In the genomic region with DNA sequence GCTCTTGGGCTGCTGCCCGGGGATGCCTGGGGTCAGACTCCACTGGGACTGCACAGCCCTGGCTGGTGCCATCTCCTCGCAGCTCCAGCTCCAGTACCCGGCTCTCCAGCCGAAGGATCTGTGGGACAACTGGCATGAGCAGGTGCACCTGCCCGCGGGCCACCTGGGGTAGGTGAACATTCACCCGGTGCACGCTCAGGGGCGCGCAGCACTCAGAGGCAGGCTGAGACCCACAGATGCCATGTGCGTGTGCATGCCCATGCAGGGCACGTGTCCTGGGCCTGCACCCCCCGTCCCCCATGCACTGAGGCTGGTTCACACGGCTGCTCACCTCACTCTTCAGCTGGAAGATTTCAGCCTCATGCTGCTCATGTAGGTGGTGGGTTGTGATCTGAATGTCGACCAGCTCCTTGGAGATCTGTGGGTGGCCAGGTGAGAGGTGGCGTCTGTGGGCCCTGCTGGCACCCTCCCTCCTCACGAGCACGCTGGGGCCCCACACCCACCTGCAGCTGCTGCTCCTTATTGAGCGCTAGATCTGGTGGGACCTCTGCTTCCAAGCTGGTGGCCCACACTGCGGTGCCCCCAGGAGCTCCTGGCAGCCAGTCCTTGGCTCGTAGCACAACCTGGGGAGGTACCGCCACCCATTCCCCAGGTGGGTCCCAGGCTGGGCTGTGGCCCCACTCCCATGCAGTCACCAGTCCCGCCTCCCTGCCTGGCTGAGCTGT, we compare ENCODE assay signal across 11 cellular contexts. TPM values are rescaled to one million over a fixed set of nuclear protein-coding genes. Genes with fewer than 3 reads are reported as not detected.
DNase-seq lines count a peak whose midpoint lies in the region; ATAC-seq, FAIRE-seq and TF ChIP-seq lines count a peak whose summit lies in the region.
"Had no signal": no experiment of that assay in that cellular context is flagged by ENCODE, and none has a peak within 500 bp of the region (broad histone marks: within the 10 kb centered on the region; RNA-seq: fewer than 3 reads in every experiment).

No MANE protein-coding gene starts in this region.

- H3K27ac Mint-ChIP-seq in GM23338 = no peak overlapping the region
- no peak overlapping the region for H3K27ac Mint-ChIP-seq in mesothelial cell of epicardium
- H3K27ac Mint-ChIP-seq: activated naive CD8-positive, alpha-beta T cell had no signal

- H3K4me3 ChIP-seq in GM23338 = peak overlapping the region; percentile 71; the same call in 1 of the 2 replicates
- H3K4me3 ChIP-seq: SK-N-MC had no signal

- H2AFZ ChIP-seq in GM23338 = no peak overlapping the region

- peaks cover 12% of the 10 kb centered on the region for H3F3A ChIP-seq in GM23338 (replicated peaks; ENCODE audit: low read depth)

- H3K9me3 Mint-ChIP-seq in GM23338 (no peaks in the 10 kb centered on the region), mesothelial cell of epicardium (no peaks in the 10 kb centered on the region)

- H3K4me2 ChIP-seq in GM23338 = peak overlapping the region; percentile 87

- H3K27me3 ChIP-seq in GM23338 (ENCODE audit: insufficient read depth) = peaks cover 14% of the 10 kb centered on the region; the same call in 1 of the 2 replicates

- POLR2A ChIA-PET in RWPE1 (lab: Yijun Ruan, JAX; ENCODE audit: low non-redundant PET) = no interaction called here

- H4K20me1 ChIP-seq in GM23338 (replicated peaks; ENCODE audit: insufficient read depth) = no peaks in the 10 kb centered on the region

- H3K4me1 Mint-ChIP-seq in GM23338 = no peaks in the 10 kb centered on the region
- no peaks in the 10 kb centered on the region for H3K4me1 Mint-ChIP-seq in mesothelial cell of epicardium

- peak overlapping the region; percentile 100 for H3K27ac ChIP-seq in C4-2B
- H3K27ac ChIP-seq in GM23338 (ENCODE audit: low read depth) = no peak overlapping the region
- H3K27ac ChIP-seq in RWPE1 = peak overlapping the region; percentile 95
- H3K27ac ChIP-seq: SK-N-MC had no signal

- no peaks in the 10 kb centered on the region for H3K4me1 ChIP-seq in GM23338 (ENCODE audit: insufficient read depth)

- H3K27me3 Mint-ChIP-seq in GM23338 (ENCODE audit: insufficient read depth, low read depth, poor library complexity) (peaks cover 18% of the 10 kb centered on the region), mesothelial cell of epicardium (ENCODE audit: low read depth) (peaks cover 18% of the 10 kb centered on the region)
- H3K27me3 Mint-ChIP-seq: activated naive CD8-positive, alpha-beta T cell had no signal

- no peak for DNase-seq in GM23338 (ENCODE audit: low spot score)
- DNase-seq in RWPE1 (ENCODE audit: low spot score) = no peak
- DNase-seq in mesothelial cell of epicardium (ENCODE audit: low spot score in 2 of 2, unreplicated experiment in 2 of 2) = no peak
- DNase-seq in dermis blood vessel endothelial cell = no peak
- DNase-seq in D721Med (ENCODE audit: insufficient read length, low spot score) = no peak
- DNase-seq in NCI-H2196 treated with DMSO at 0.1 percent for 48 hours (lab: John Stamatoyannopoulos, UW; ENCODE audit: unreplicated experiment) = no peak
- DNase-seq: NCI-H187 treated with DMSO at 0.1 percent for 48 hours; stimulated activated CD4-positive, alpha-beta T cell treated with anti-CD3 and anti-CD28 coated beads, Interleukin-1b, Interleukin-23, amount 100 ng/mL, for 48 hours had no signal

- no peak for FAIRE-seq in D721Med (lab: Jason Lieb, UNC)

- TF ChIP-seq CTCF in C4-2B (conservative IDR thresholded peaks at IDR 0.05) (no peak), GM23338 (conservative IDR thresholded peaks at IDR 0.05; ENCODE audit: low read depth in 2 of 2) (no peak), RWPE1 (conservative IDR thresholded peaks at IDR 0.05; ENCODE audit: low read depth) (no peak), mesothelial cell of epicardium (IDR thresholded peaks at IDR 0.05; ENCODE audit: unreplicated experiment) (no peak), D721Med (IDR thresholded peaks at IDR 0.05; ENCODE audit: insufficient read depth, missing control alignments) (no peak)

- ATAC-seq in GM23338 = no peak

- H3K79me2 ChIP-seq in GM23338 (replicated peaks; ENCODE audit: insufficient read depth) = no peaks in the 10 kb centered on the region

- no peak overlapping the region for H3K4me3 Mint-ChIP-seq in GM23338
- peak overlapping the region; percentile 8 for H3K4me3 Mint-ChIP-seq in mesothelial cell of epicardium

- CTCF ChIA-PET in RWPE1 (lab: Yijun Ruan, JAX) = interaction anchor here (0.8 to 1.1 kb wide), 2 partner anchors 13 to 15 kb away, joined by 3 to 5 read pairs; a partner anchor contains a TSS

- no peaks in the 10 kb centered on the region for H3K9me2 ChIP-seq in GM23338 (ENCODE audit: insufficient read depth)

- H3K36me3 Mint-ChIP-seq in GM23338 (ENCODE audit: low read depth) = no peaks in the 10 kb centered on the region
- H3K36me3 Mint-ChIP-seq in mesothelial cell of epicardium = no peaks in the 10 kb centered on the region
- H3K36me3 Mint-ChIP-seq: activated naive CD8-positive, alpha-beta T cell had no signal

- no peaks in the 10 kb centered on the region for H3K36me3 ChIP-seq in GM23338 (ENCODE audit: insufficient read depth)

TF ChIP-seq in GM23338, 12 proteins besides CTCF, POLR2A, EP300 and RAD21 (continues in another document):
- TF ChIP-seq POLR2AphosphoS5 (IDR thresholded peaks at IDR 0.05; ENCODE audit: low read depth) (no peak), EZH2 (IDR thresholded peaks at IDR 0.05; ENCODE audit: low read depth, unreplicated experiment) (no peak), ZNF114 (CRISPR knock-in tag; IDR thresholded peaks at IDR 0.05) (no peak), NANOG (IDR thresholded peaks at IDR 0.05; ENCODE audit: borderline replicate concordance) (no peak), STAT1 (IDR thresholded peaks at IDR 0.05; ENCODE audit: unreplicated experiment) (no peak), EZH2phosphoT487 (IDR thresholded peaks at IDR 0.05; ENCODE audit: unreplicated experiment) (no peak), CREB1 (CRISPR knock-in tag; IDR thresholded peaks at IDR 0.05; ENCODE audit: low read depth) (no peak)
- TF ChIP-seq, protein P1, sequence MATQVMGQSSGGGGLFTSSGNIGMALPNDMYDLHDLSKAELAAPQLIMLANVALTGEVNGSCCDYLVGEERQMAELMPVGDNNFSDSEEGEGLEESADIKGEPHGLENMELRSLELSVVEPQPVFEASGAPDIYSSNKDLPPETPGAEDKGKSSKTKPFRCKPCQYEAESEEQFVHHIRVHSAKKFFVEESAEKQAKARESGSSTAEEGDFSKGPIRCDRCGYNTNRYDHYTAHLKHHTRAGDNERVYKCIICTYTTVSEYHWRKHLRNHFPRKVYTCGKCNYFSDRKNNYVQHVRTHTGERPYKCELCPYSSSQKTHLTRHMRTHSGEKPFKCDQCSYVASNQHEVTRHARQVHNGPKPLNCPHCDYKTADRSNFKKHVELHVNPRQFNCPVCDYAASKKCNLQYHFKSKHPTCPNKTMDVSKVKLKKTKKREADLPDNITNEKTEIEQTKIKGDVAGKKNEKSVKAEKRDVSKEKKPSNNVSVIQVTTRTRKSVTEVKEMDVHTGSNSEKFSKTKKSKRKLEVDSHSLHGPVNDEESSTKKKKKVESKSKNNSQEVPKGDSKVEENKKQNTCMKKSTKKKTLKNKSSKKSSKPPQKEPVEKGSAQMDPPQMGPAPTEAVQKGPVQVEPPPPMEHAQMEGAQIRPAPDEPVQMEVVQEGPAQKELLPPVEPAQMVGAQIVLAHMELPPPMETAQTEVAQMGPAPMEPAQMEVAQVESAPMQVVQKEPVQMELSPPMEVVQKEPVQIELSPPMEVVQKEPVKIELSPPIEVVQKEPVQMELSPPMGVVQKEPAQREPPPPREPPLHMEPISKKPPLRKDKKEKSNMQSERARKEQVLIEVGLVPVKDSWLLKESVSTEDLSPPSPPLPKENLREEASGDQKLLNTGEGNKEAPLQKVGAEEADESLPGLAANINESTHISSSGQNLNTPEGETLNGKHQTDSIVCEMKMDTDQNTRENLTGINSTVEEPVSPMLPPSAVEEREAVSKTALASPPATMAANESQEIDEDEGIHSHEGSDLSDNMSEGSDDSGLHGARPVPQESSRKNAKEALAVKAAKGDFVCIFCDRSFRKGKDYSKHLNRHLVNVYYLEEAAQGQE (IDR thresholded peaks at IDR 0.05; ENCODE audit: unreplicated experiment) = no peak

RNA-seq across cellular contexts. Expression of a gene that starts 0.6 kb away (rescaled TPM):
- total RNA-seq in GM23338 (2014; rRNA removed; shearing (Covaris generic)) = 3.5 and 12.6 TPM in 2 replicates
- polyA plus RNA-seq in GM23338 (2016; fragmentation: Nextera tagmentation; extraction: Ambion mirVana) = 8.7 and 10.5 TPM in 2 replicates
- total RNA-seq in mesothelial cell of epicardium (2.5 to 3.2 TPM (median 2.7 TPM) in 3 replicates), dermis blood vessel endothelial cell (0.34 and 0.65 TPM in 2 replicates)

RNA-seq across cellular contexts. Expression of a gene that starts 1.3 kb away (rescaled TPM):
- 19.1 and 21.6 TPM in 2 replicates for total RNA-seq in GM23338 (2014; rRNA removed; shearing (Covaris generic))
- 35.3 and 45.2 TPM in 2 replicates for polyA plus RNA-seq in GM23338 (2016; fragmentation: Nextera tagmentation; extraction: Ambion mirVana)
- 6.4 to 8.6 TPM (median 7.4 TPM) in 3 replicates for total RNA-seq in mesothelial cell of epicardium
- total RNA-seq in dermis blood vessel endothelial cell = 5.1 and 6.3 TPM in 2 replicates

RNA-seq across cellular contexts. Expression of a gene that starts 4.7 kb away (rescaled TPM):
- 23.8 and 37.1 TPM in 2 replicates for total RNA-seq in GM23338 (2014; rRNA removed; shearing (Covaris generic))
- polyA plus RNA-seq in GM23338 (2016; fragmentation: Nextera tagmentation; extraction: Ambion mirVana) = 37.2 and 59.0 TPM in 2 replicates
- total RNA-seq in mesothelial cell of epicardium (26.2 to 33.8 TPM (median 27.5 TPM) in 3 replicates), dermis blood vessel endothelial cell (25.5 and 47.5 TPM in 2 replicates)

RNA-seq across cellular contexts. Expression of a gene that starts 10.7 kb away (rescaled TPM):
- 33.0 and 36.9 TPM in 2 replicates for total RNA-seq in GM23338 (2014; rRNA removed; shearing (Covaris generic))
- 18.7 and 28.9 TPM in 2 replicates for polyA plus RNA-seq in GM23338 (2016; fragmentation: Nextera tagmentation; extraction: Ambion mirVana)
- total RNA-seq in mesothelial cell of epicardium (12.8 to 15.3 TPM (median 15.1 TPM) in 3 replicates), dermis blood vessel endothelial cell (34.9 and 41.7 TPM in 2 replicates)

RNA-seq across cellular contexts. Expression of a gene that starts 15.2 kb away (rescaled TPM):
- total RNA-seq in GM23338 (2014; rRNA removed; shearing (Covaris generic)) = 19.2 and 42.3 TPM in 2 replicates
- 13.0 and 15.4 TPM in 2 replicates for polyA plus RNA-seq in GM23338 (2016; fragmentation: Nextera tagmentation; extraction: Ambion mirVana)
- total RNA-seq in mesothelial cell of epicardium (39.9 to 46.0 TPM (median 45.1 TPM) in 3 replicates), dermis blood vessel endothelial cell (34.6 and 42.4 TPM in 2 replicates)
